In the genomic region with DNA sequence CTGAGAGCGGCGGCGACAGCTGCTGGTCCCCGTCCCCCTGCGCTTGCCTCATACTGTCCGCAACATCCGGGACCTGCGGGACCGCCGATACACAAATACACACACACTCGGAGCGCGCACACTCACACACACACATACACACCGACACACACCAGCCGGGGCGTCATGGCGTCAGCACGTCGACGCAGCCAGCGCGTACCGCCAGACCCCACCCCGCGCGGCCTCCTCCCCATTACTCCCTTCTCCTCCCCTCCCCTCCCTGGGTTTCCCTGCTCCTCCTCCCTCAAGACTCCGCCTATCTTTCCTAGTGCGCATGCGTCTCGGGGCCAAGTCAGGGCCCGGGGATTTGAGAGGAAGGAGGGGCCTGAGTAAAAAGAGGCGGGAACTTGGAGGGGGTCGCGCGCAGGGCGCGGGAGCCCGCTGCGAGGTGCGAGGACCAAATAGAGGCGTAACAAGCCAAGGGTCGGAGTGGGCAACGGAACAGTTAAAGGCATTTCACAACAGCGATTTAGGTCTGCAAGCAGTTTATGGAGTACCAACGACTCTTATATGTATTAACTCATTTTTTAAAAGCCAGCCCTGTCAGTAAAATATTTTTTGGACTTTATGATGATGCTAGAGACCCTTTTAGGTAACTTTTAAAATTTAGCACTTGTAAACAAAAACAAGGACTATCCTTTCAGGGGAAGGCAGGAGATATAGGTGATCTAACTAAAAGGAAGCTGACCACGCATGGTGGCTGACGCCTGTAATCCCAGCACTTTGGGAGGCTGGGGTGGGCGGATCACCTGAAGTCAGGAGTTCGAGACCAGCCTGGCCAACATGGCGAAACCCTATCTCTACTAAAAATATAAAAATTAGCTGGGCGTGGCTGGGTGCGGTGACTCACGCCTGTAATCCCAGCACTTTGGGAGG, we compare ENCODE assay signal across 1 cellular context.
TF ChIP-seq lines count a peak whose summit lies in the region.

A gene (minus strand): TSS at position 165 of the 915 bp plus-strand sequence. CDS start 55,287 bp downstream, outside the sequence.

TF ChIP-seq in K562, 482 proteins besides CTCF, POLR2A, EP300 and RAD21 (continued from another document):
- TF ChIP-seq, protein P1, sequence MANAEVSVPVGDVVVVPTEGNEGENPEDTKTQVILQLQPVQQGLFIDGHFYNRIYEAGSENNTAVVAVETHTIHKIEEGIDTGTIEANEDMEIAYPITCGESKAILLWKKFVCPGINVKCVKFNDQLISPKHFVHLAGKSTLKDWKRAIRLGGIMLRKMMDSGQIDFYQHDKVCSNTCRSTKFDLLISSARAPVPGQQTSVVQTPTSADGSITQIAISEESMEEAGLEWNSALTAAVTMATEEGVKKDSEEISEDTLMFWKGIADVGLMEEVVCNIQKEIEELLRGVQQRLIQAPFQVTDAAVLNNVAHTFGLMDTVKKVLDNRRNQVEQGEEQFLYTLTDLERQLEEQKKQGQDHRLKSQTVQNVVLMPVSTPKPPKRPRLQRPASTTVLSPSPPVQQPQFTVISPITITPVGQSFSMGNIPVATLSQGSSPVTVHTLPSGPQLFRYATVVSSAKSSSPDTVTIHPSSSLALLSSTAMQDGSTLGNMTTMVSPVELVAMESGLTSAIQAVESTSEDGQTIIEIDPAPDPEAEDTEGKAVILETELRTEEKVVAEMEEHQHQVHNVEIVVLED (CRISPR knock-in tag; IDR thresholded peaks at IDR 0.05): peak; percentile 98
- TF ChIP-seq MEIS2 (IDR thresholded peaks at IDR 0.05; ENCODE audit: partially characterized antibody) (peak; percentile 72), TEAD4 (IDR thresholded peaks at IDR 0.05; ENCODE audit: low read length) (peak; percentile 28; the same call in 1 of the 2 replicates), TEAD4 (CRISPR knock-in tag; IDR thresholded peaks at IDR 0.05; ENCODE audit: borderline replicate concordance) (no peak), RUNX1 (IDR thresholded peaks at IDR 0.05; ENCODE audit: low read depth) (no peak), RBM15 (IDR thresholded peaks at IDR 0.05; ENCODE audit: insufficient read depth, low read length) (no peak), KDM1A (IDR thresholded peaks at IDR 0.05) (peak in 1 of 2 experiments; percentile 2; a peak in 1 of 4 replicates), OTX1 (CRISPR knock-in tag; IDR thresholded peaks at IDR 0.05) (0 out of 2 replicates have a peak, but pooled peaks have one; percentile 58), PYGO2 (tag; IDR thresholded peaks at IDR 0.05) (0 out of 2 replicates have a peak, but pooled peaks have one; percentile 21), MYC (IDR thresholded peaks at IDR 0.05; ENCODE audit: low read depth, low read length) (peak; percentile 37; the same call in 1 of the 2 replicates), MYC (CRISPR knock-in tag; IDR thresholded peaks at IDR 0.05; ENCODE audit: borderline replicate concordance, low read depth) (no peak), ZNF282 (CRISPR knock-in tag; IDR thresholded peaks at IDR 0.05) (no peak)
- TF ChIP-seq, protein P2, sequence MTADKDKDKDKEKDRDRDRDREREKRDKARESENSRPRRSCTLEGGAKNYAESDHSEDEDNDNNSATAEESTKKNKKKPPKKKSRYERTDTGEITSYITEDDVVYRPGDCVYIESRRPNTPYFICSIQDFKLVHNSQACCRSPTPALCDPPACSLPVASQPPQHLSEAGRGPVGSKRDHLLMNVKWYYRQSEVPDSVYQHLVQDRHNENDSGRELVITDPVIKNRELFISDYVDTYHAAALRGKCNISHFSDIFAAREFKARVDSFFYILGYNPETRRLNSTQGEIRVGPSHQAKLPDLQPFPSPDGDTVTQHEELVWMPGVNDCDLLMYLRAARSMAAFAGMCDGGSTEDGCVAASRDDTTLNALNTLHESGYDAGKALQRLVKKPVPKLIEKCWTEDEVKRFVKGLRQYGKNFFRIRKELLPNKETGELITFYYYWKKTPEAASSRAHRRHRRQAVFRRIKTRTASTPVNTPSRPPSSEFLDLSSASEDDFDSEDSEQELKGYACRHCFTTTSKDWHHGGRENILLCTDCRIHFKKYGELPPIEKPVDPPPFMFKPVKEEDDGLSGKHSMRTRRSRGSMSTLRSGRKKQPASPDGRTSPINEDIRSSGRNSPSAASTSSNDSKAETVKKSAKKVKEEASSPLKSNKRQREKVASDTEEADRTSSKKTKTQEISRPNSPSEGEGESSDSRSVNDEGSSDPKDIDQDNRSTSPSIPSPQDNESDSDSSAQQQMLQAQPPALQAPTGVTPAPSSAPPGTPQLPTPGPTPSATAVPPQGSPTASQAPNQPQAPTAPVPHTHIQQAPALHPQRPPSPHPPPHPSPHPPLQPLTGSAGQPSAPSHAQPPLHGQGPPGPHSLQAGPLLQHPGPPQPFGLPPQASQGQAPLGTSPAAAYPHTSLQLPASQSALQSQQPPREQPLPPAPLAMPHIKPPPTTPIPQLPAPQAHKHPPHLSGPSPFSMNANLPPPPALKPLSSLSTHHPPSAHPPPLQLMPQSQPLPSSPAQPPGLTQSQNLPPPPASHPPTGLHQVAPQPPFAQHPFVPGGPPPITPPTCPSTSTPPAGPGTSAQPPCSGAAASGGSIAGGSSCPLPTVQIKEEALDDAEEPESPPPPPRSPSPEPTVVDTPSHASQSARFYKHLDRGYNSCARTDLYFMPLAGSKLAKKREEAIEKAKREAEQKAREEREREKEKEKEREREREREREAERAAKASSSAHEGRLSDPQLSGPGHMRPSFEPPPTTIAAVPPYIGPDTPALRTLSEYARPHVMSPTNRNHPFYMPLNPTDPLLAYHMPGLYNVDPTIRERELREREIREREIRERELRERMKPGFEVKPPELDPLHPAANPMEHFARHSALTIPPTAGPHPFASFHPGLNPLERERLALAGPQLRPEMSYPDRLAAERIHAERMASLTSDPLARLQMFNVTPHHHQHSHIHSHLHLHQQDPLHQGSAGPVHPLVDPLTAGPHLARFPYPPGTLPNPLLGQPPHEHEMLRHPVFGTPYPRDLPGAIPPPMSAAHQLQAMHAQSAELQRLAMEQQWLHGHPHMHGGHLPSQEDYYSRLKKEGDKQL (CRISPR knock-in tag; IDR thresholded peaks at IDR 0.05; ENCODE audit: borderline replicate concordance): no peak
- TF ChIP-seq, protein P3, sequence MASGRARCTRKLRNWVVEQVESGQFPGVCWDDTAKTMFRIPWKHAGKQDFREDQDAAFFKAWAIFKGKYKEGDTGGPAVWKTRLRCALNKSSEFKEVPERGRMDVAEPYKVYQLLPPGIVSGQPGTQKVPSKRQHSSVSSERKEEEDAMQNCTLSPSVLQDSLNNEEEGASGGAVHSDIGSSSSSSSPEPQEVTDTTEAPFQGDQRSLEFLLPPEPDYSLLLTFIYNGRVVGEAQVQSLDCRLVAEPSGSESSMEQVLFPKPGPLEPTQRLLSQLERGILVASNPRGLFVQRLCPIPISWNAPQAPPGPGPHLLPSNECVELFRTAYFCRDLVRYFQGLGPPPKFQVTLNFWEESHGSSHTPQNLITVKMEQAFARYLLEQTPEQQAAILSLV (tag; IDR thresholded peaks at IDR 0.05): no peak
